In the genomic region with DNA sequence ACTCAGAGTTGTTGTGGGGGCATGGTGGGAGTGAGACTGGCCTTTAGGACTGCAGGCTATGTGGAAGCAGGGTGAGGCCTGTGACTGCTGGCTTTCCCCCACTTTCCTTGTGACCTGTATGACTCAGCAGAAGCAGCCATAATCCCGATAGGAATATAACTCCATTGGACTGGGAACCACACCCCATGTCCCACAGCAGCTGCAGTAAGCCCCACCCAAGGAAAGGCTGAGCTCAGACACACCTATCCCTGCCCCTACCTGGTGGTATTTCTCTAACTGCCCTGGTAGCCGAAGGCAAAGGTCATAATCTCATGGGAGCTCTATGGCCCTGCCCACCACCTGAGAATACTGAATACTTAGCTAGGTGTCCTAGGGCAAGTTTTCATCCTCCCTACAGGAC, we compare ENCODE assay signal across 1 cellular context.
TF ChIP-seq lines count a peak whose summit lies in the region.

No MANE protein-coding gene starts in this region.

TF ChIP-seq in A549, 52 proteins besides CTCF, POLR2A, EP300 and RAD21:
- peak; percentile 8 for TF ChIP-seq MAFK (IDR thresholded peaks at IDR 0.05; ENCODE audit: partially characterized antibody)
- TF ChIP-seq ZC3H11A (IDR thresholded peaks at IDR 0.05) = no peak
TF ChIP-seq in A549: peak in this region for 1.
